9 cellular contexts compared by ENCODE assay signal in genomic region chr1:214584805-214585766, GRCh38. TPM values are rescaled to one million over a fixed set of nuclear protein-coding genes. Genes with fewer than 3 reads are reported as not detected.
DNase-seq lines count a peak whose midpoint lies in the region; ATAC-seq, FAIRE-seq and TF ChIP-seq lines count a peak whose summit lies in the region.
"Had no signal": no experiment of that assay in that cellular context is flagged by ENCODE, and none has a peak within 500 bp of the region (broad histone marks: within the 10 kb centered on the region; RNA-seq: fewer than 3 reads in every experiment).

No MANE protein-coding gene starts in this region.

- ATAC-seq in GM18870 (IDR thresholded peaks at IDR 0.05; ENCODE audit: unreplicated experiment) (peak; percentile 84), HG03432 (IDR thresholded peaks at IDR 0.05; ENCODE audit: unreplicated experiment) (peak; percentile 90)

- no peak overlapping the region for H3K27ac ChIP-seq in neural progenitor cell

- CTCF ChIA-PET in activated CD4-positive, alpha-beta memory T cell treated with anti-CD3 and anti-CD28 coated beads, Interleukin-2, amount 10 ng/mL, durations not matched to agents 7 days and 5 days (lab: Charles Lee): interaction anchor here (0.8 to 8.8 kb wide), 12 partner anchors 8 to 371 kb away, joined by 3 to 118 read pairs (median 4); no protein-coding TSS in a partner anchor

- no peaks in the 10 kb centered on the region for H3K27me3 ChIP-seq in neural progenitor cell

- H3K36me3 ChIP-seq in neural progenitor cell: no peaks in the 10 kb centered on the region

- H3K4me1 Mint-ChIP-seq in neural progenitor cell: no peaks in the 10 kb centered on the region
- no peaks in the 10 kb centered on the region for H3K4me1 Mint-ChIP-seq in activated CD4-positive, alpha-beta memory T cell treated with anti-CD3 and anti-CD28 coated beads, Interleukin-2, amount 10 ng/mL, durations not matched to agents 7 days and 5 days

- no peaks in the 10 kb centered on the region for H3K36me3 Mint-ChIP-seq in neural progenitor cell
- H3K36me3 Mint-ChIP-seq in activated CD4-positive, alpha-beta memory T cell treated with anti-CD3 and anti-CD28 coated beads, Interleukin-2, amount 10 ng/mL, durations not matched to agents 7 days and 5 days (ENCODE audit: low read depth): no peaks in the 10 kb centered on the region

- H3K9me3 Mint-ChIP-seq in neural progenitor cell: no peaks in the 10 kb centered on the region
- no peaks in the 10 kb centered on the region for H3K9me3 Mint-ChIP-seq in activated CD4-positive, alpha-beta memory T cell treated with anti-CD3 and anti-CD28 coated beads, Interleukin-2, amount 10 ng/mL, durations not matched to agents 7 days and 5 days

- H4K20me1 ChIP-seq in neural progenitor cell (ENCODE audit: low read depth): no peaks in the 10 kb centered on the region

- FAIRE-seq in endometrium (lab: Jason Lieb, UNC): peak; percentile 85
- FAIRE-seq: islet of Langerhans had no signal

- no peak overlapping the region for H2AFZ ChIP-seq in neural progenitor cell (replicated peaks)

- H3F3A ChIP-seq in neural progenitor cell (ENCODE audit: low read depth): no peaks in the 10 kb centered on the region

- H3K27me3 Mint-ChIP-seq in neural progenitor cell (ENCODE audit: insufficient read depth, low read depth): peaks cover 3% of the 10 kb centered on the region
- H3K27me3 Mint-ChIP-seq in activated CD4-positive, alpha-beta memory T cell treated with anti-CD3 and anti-CD28 coated beads, Interleukin-2, amount 10 ng/mL, durations not matched to agents 7 days and 5 days: peaks cover 10% of the 10 kb centered on the region

- H3K4me3 Mint-ChIP-seq in neural progenitor cell: no peak overlapping the region
- H3K4me3 Mint-ChIP-seq in activated CD4-positive, alpha-beta memory T cell treated with anti-CD3 and anti-CD28 coated beads, Interleukin-2, amount 10 ng/mL, durations not matched to agents 7 days and 5 days: no peak overlapping the region

- no peaks in the 10 kb centered on the region for H3K9me3 ChIP-seq in neural progenitor cell (ENCODE audit: low read depth)

- H3K79me2 ChIP-seq in neural progenitor cell (ENCODE audit: low read depth): no peaks in the 10 kb centered on the region

- DNase-seq in AML-193 (lab: John Stamatoyannopoulos, UW) (peak; percentile 68 to 75), NOMO-1 (lab: John Stamatoyannopoulos, UW; ENCODE audit: unreplicated experiment in 2 of 2) (peak; percentile 38 to 62), neural progenitor cell (ENCODE audit: low spot score) (peak; percentile 24), NCI-H1930 (lab: John Stamatoyannopoulos, UW) (no peak)
- DNase-seq in activated CD4-positive, alpha-beta memory T cell treated with anti-CD3 and anti-CD28 coated beads, Interleukin-2, amount 10 ng/mL, durations not matched to agents 7 days and 5 days: no peak

- peak; percentile 75 for TF ChIP-seq CTCF in neural progenitor cell (IDR thresholded peaks at IDR 0.05)

- H3K27ac Mint-ChIP-seq in neural progenitor cell: no peak overlapping the region
- H3K27ac Mint-ChIP-seq in activated CD4-positive, alpha-beta memory T cell treated with anti-CD3 and anti-CD28 coated beads, Interleukin-2, amount 10 ng/mL, durations not matched to agents 7 days and 5 days: no peak overlapping the region

- H3K4me1 ChIP-seq in neural progenitor cell: no peaks in the 10 kb centered on the region

- no peak overlapping the region for H3K4me2 ChIP-seq in neural progenitor cell

- no peak overlapping the region for H3K4me3 ChIP-seq in neural progenitor cell

- POLR2A ChIA-PET in activated CD4-positive, alpha-beta memory T cell treated with anti-CD3 and anti-CD28 coated beads, Interleukin-2, amount 10 ng/mL, durations not matched to agents 7 days and 5 days (lab: Charles Lee): interaction anchor here (1.0 to 1.2 kb wide), 2 partner anchors 15 to 304 kb away, joined by 3 read pairs; partner anchors contain the start of gene SMYD2

- no peak overlapping the region for H3K9ac ChIP-seq in neural progenitor cell

RNA-seq across cellular contexts. Expression of gene CENPF, which starts 17.9 kb away (rescaled TPM):
- total RNA-seq in neural progenitor cell (ENCODE audit: low replicate concordance): 213 and 254 TPM in 2 replicates
- 100 to 1,000 TPM; 125 to 135 TPM for total RNA-seq in activated CD4-positive, alpha-beta memory T cell treated with anti-CD3 and anti-CD28 coated beads, Interleukin-2, amount 10 ng/mL, durations not matched to agents 7 days and 5 days

RNA-seq across cellular contexts. Expression of gene PTPN14, which starts 33.7 kb away (rescaled TPM):
- 27.3 and 28.3 TPM in 2 replicates for total RNA-seq in neural progenitor cell (ENCODE audit: low replicate concordance)
- total RNA-seq in activated CD4-positive, alpha-beta memory T cell treated with anti-CD3 and anti-CD28 coated beads, Interleukin-2, amount 10 ng/mL, durations not matched to agents 7 days and 5 days: under 1 TPM; 0.20 to 0.28 TPM

Comparison
In these comparisons a context has a peak if more than half of its experiments do, and no peak if none do; other contexts are left out.
1. DNase-seq: peak in AML-193 (2 of 2), NOMO-1 (2 of 2) and neural progenitor cell (single experiment); none in NCI-H1930 (0 of 2) and activated CD4-positive, alpha-beta memory T cell treated with anti-CD3 and anti-CD28 coated beads, Interleukin-2, amount 10 ng/mL, durations not matched to agents 7 days and 5 days (single experiment).
2. RNA of gene PTPN14, which starts 33.7 kb away (total RNA-seq): 27.3 to 28.3 TPM in neural progenitor cell; 0.20 to 0.28 TPM in activated CD4-positive, alpha-beta memory T cell treated with anti-CD3 and anti-CD28 coated beads, Interleukin-2, amount 10 ng/mL, durations not matched to agents 7 days and 5 days; every median in the first group is over 10 times any median in the second.